Comparison of ENCODE assay signal across 13 cellular contexts in the genomic region with DNA sequence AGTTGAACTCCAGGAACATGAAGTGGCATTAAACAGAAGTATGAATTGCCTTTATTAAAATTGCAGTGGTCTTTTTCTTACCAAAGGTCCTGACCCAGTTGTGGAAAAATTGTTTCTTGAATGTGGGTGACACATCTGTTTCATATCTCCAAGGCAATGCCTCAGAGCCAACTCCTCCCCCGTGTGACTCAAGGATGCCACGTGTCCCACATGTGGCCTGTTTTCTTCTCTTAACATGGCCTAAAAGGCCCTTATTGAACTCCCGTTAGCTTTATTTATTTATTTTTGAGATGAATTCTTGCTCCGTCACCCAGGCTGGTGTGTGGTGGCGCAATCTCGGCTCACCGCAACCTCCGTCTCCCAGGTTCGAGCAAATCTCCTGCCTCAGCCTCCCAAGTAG.
DNase-seq lines count a peak whose midpoint lies in the region; ATAC-seq and TF ChIP-seq lines count a peak whose summit lies in the region.
"Had no signal": no experiment of that assay in that cellular context is flagged by ENCODE, and none has a peak within 500 bp of the region (broad histone marks: within the 10 kb centered on the region; RNA-seq: fewer than 3 reads in every experiment).

No MANE protein-coding gene starts in this region.

- no peaks in the 10 kb centered on the region for H3K36me3 ChIP-seq in mammary epithelial cell (ENCODE audit: insufficient read depth, low read length)
- H3K36me3 ChIP-seq in osteoblast (ENCODE audit: insufficient read depth, low read length) = no peaks in the 10 kb centered on the region

- no peaks in the 10 kb centered on the region for H3K9me3 Mint-ChIP-seq in HFFc6
- no peaks in the 10 kb centered on the region for H3K9me3 Mint-ChIP-seq in stimulated activated memory B cell treated with anti-CD40 and anti-IgM and Interleukin-4, amounts not matched to agents 10 μg/mL and 1 μg/mL and 100 μg/mL, for 72 hours
- H3K9me3 Mint-ChIP-seq: activated CD4-positive, alpha-beta T cell treated with anti-CD3 and anti-CD28 coated beads, Interleukin-2, amount 10 ng/mL, durations not matched to agents 24 days and 14 days; memory B cell had no signal

- no peaks in the 10 kb centered on the region for H3K27me3 ChIP-seq in mammary epithelial cell (ENCODE audit: insufficient read depth, low read length)
- H3K27me3 ChIP-seq in osteoblast (ENCODE audit: insufficient read depth, low read length) = no peaks in the 10 kb centered on the region

- no peak overlapping the region for H2AFZ ChIP-seq in mammary epithelial cell (ENCODE audit: low read depth, low read length)
- H2AFZ ChIP-seq in osteoblast (ENCODE audit: low read length) = peak overlapping the region; percentile 47

- peaks cover 20% of the 10 kb centered on the region for H3K27me3 Mint-ChIP-seq in HFFc6 (ENCODE audit: insufficient read depth)
- H3K27me3 Mint-ChIP-seq in stimulated activated memory B cell treated with anti-CD40 and anti-IgM and Interleukin-4, amounts not matched to agents 10 μg/mL and 1 μg/mL and 100 μg/mL, for 72 hours = peaks cover 9% of the 10 kb centered on the region

- H3K4me2 ChIP-seq in mammary epithelial cell (ENCODE audit: insufficient read depth, low read depth, low read length) = no peak overlapping the region
- H3K4me2 ChIP-seq in osteoblast (ENCODE audit: insufficient read depth, low read length) = no peak overlapping the region
- H3K4me2 ChIP-seq: SK-N-SH had no signal

- BruUV-seq in mammary epithelial cell (replicated peaks; lab: Mats Ljungman, UMichigan) = no TSS peak

- peak overlapping the region; percentile 72 for H3K27ac Mint-ChIP-seq in HFFc6
- H3K27ac Mint-ChIP-seq in stimulated activated memory B cell treated with anti-CD40 and anti-IgM and Interleukin-4, amounts not matched to agents 10 μg/mL and 1 μg/mL and 100 μg/mL, for 72 hours = no peak overlapping the region
- H3K27ac Mint-ChIP-seq: activated CD4-positive, alpha-beta T cell treated with anti-CD3 and anti-CD28 coated beads, Interleukin-2, amount 10 ng/mL, durations not matched to agents 24 days and 14 days; memory B cell had no signal

- WGBS in mammary epithelial cell (ENCODE audit: low coverage, missing lambda C conversion rate) = 89% methylated on average over 9 of the region's 9 CpGs

- intact Hi-C loops in mammary epithelial cell (cut with micrococcal nuclease) = loop anchor here (5.0 kb wide), 1 partner anchor 658 kb away; no protein-coding TSS in a partner anchor

- H3K79me2 ChIP-seq in mammary epithelial cell (ENCODE audit: insufficient read depth, low read length) = no peaks in the 10 kb centered on the region
- no peaks in the 10 kb centered on the region for H3K79me2 ChIP-seq in osteoblast (ENCODE audit: insufficient read depth, low read length)

- H3K9me3 ChIP-seq in mammary epithelial cell (replicated peaks; ENCODE audit: insufficient read depth, low read length) = no peaks in the 10 kb centered on the region
- H3K9me3 ChIP-seq in osteoblast (ENCODE audit: low read depth, low read length) = no peaks in the 10 kb centered on the region
- H3K9me3 ChIP-seq: SK-N-SH had no signal

- H3K4me3 Mint-ChIP-seq in HFFc6 = no peak overlapping the region
- no peak overlapping the region for H3K4me3 Mint-ChIP-seq in stimulated activated memory B cell treated with anti-CD40 and anti-IgM and Interleukin-4, amounts not matched to agents 10 μg/mL and 1 μg/mL and 100 μg/mL, for 72 hours
- H3K4me3 Mint-ChIP-seq: activated CD4-positive, alpha-beta T cell treated with anti-CD3 and anti-CD28 coated beads, Interleukin-2, amount 10 ng/mL, durations not matched to agents 24 days and 14 days; memory B cell had no signal

- peaks cover 21% of the 10 kb centered on the region for H3K4me1 Mint-ChIP-seq in HFFc6 (ENCODE audit: low read depth)
- H3K4me1 Mint-ChIP-seq in stimulated activated memory B cell treated with anti-CD40 and anti-IgM and Interleukin-4, amounts not matched to agents 10 μg/mL and 1 μg/mL and 100 μg/mL, for 72 hours = peaks cover 21% of the 10 kb centered on the region

- H3K36me3 Mint-ChIP-seq in HFFc6 (ENCODE audit: low read depth) = no peaks in the 10 kb centered on the region
- no peaks in the 10 kb centered on the region for H3K36me3 Mint-ChIP-seq in stimulated activated memory B cell treated with anti-CD40 and anti-IgM and Interleukin-4, amounts not matched to agents 10 μg/mL and 1 μg/mL and 100 μg/mL, for 72 hours
- H3K36me3 Mint-ChIP-seq: memory B cell had no signal

- H3K4me1 ChIP-seq in mammary epithelial cell (ENCODE audit: insufficient read depth, low read length) = no peaks in the 10 kb centered on the region
- peaks cover 15% of the 10 kb centered on the region for H3K4me1 ChIP-seq in osteoblast (ENCODE audit: insufficient read depth, low read length)

- dilution Hi-C loops in mammary epithelial cell (cut with HindIII; ENCODE audit: low sequenced_read_pairs) = no loop called here

- H4K20me1 ChIP-seq in mammary epithelial cell (ENCODE audit: insufficient read depth, low read length) (no peaks in the 10 kb centered on the region), osteoblast (ENCODE audit: insufficient read depth, low read length) (no peaks in the 10 kb centered on the region)

- H3K9ac ChIP-seq in mammary epithelial cell (ENCODE audit: insufficient read depth, low read length) = no peak overlapping the region
- H3K9ac ChIP-seq: SK-N-SH had no signal

- H3K4me3 ChIP-seq in mammary epithelial cell (replicated peaks in 1 of 3; ENCODE audit: insufficient read depth in 1 of 3, low read depth in 2 of 3, low read length in 3 of 3) (no peak overlapping the region), osteoblast (ENCODE audit: insufficient read depth, low read length) (no peak overlapping the region)

- TF ChIP-seq CTCF in AG09319 (IDR thresholded peaks at IDR 0.05; ENCODE audit: low read depth, low read length) = no peak
- TF ChIP-seq CTCF in HFFc6 (IDR thresholded peaks at IDR 0.05) = no peak
- TF ChIP-seq CTCF in mammary epithelial cell (conservative IDR thresholded peaks at IDR 0.05 in 1 of 2, IDR thresholded peaks at IDR 0.05 in 1 of 2; ENCODE audit: extremely low read depth in 1 of 2, insufficient read depth in 1 of 2, low read depth in 1 of 2, low read length in 2 of 2) = no peak
- no peak for TF ChIP-seq CTCF in osteoblast (IDR thresholded peaks at IDR 0.05; ENCODE audit: extremely low read depth, low read depth, low read length)

- DNase-seq in AG09319 (ENCODE audit: extremely low read depth, low read depth) (peak; percentile 23), HFFc6 (peak; percentile 47), mammary epithelial cell (peak; percentile 26), osteoblast (ENCODE audit: insufficient read length, low spot score, missing footprints) (peak; percentile 82), middle frontal gyrus (ENCODE audit: extremely low spot score, low spot score) (no peak), AML-193 (lab: John Stamatoyannopoulos, UW) (no peak)
- DNase-seq in NK-92 treated with Interleukin-12 subunit alpha and Interleukin-12 subunit beta, amount 100 ng/mL, for 24 hours (lab: John Stamatoyannopoulos, UW) = no peak
- DNase-seq: activated CD4-positive, alpha-beta T cell treated with anti-CD3 and anti-CD28 coated beads, Interleukin-2, amount 10 ng/mL, durations not matched to agents 24 days and 14 days; COR-L47; NCI-H1092; SK-N-SH had no signal

- H3K27ac ChIP-seq in mammary epithelial cell (ENCODE audit: insufficient read depth, low read depth, low read length) (no peak overlapping the region), osteoblast (ENCODE audit: low read depth, low read length) (peak overlapping the region; percentile 21)

- CTCF ChIA-PET in mammary epithelial cell (lab: Charles Lee; ENCODE audit: low non-redundant PET) = no interaction called here

- in situ Hi-C loops in mammary epithelial cell (cut with MboI; ENCODE audit: low sequenced_read_pairs in 2 of 2) = loop anchor here in 1 of 2 donors (10.0 to 25.0 kb wide), 2 partner anchors 446 to 583 kb away; no protein-coding TSS in a partner anchor

- no peak for ATAC-seq in stimulated activated memory B cell treated with anti-CD40 and anti-IgM and Interleukin-4, amounts not matched to agents 10 μg/mL and 1 μg/mL and 100 μg/mL, for 72 hours

Comparison
In these comparisons a context has a peak if more than half of its experiments do, and no peak if none do; other contexts are left out.
1. DNase-seq: peak in AG09319 (single experiment), HFFc6 (single experiment), mammary epithelial cell (single experiment) and osteoblast (single experiment); none in middle frontal gyrus (single experiment), NK-92 treated with Interleukin-12 subunit alpha and Interleukin-12 subunit beta, amount 100 ng/mL, for 24 hours (single experiment) and AML-193 (0 of 2).